Comparison of ENCODE assay signal across 8 cellular contexts in the genomic region with DNA sequence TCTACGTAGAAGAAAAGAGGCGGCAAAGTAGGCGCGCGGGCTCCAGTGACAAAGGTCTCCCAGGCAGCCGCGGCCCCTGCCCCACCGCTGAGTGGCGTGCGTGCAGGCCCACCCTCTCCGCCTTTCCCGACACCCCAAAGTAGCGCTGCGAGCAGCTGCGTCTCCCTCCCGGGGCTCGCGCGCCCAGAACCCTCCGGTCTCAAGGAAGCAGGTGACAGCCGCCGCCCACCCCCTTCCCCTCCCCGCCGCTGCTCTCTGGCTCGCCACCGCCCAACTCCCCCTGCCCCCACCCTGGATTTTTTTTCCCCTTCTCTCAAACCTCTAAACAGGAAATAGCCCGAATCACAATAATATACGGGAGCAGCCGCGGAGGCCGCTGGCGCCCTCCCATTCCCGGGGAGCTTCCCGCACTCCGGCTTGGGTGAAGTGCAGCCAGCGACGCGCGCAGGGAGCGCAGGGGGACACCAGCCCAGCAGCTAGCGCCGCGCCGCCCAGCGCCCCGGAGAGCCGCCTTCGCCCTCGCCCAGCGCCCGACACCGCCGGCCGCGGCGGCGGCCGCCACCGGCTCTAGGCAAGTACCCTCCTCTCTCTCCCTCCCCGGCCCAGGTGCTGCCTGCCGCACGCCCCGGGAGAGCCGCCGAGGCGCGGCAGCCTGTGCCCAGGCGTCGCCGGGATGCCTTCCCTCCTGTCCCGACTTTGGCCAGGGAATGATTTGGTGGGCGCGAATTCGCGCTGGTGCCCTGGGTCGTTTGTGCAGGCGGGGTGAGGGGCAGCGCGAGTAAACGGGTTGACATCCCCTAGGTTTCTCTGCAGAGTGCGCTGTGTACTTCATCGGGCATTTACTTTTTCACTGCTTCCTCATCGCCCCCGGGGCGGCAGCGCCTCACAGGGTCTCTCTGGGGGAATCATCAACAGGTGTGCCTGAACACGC. TPM values are rescaled to one million over a fixed set of nuclear protein-coding genes. Genes with fewer than 3 reads are reported as not detected.
DNase-seq lines count a peak whose midpoint lies in the region; ATAC-seq and TF ChIP-seq lines count a peak whose summit lies in the region.

No MANE protein-coding gene starts in this region.

- no peaks in the 10 kb centered on the region for H3K9me3 Mint-ChIP-seq in activated CD4-positive, alpha-beta T cell treated with anti-CD3 and anti-CD28 coated beads, Interleukin-2, amount 10 ng/mL, durations not matched to agents 24 days and 14 days

- TF ChIP-seq CTCF in epithelial cell of esophagus (IDR thresholded peaks at IDR 0.05; ENCODE audit: insufficient read depth, low read depth, low read length, missing control alignments) (no peak), mucosa of descending colon (IDR thresholded peaks at IDR 0.05) (no peak), suprapubic skin (IDR thresholded peaks at IDR 0.05) (no peak)

- H3K27me3 ChIP-seq in suprapubic skin, result no peaks in the 10 kb centered on the region

- DNase-seq in Right ventricle myocardium inferior (ENCODE audit: missing footprints) (peak; percentile 74), cardiac septum (ENCODE audit: low spot score) (no peak), NCI-H1417 (lab: John Stamatoyannopoulos, UW) (peak; percentile 42 to 96 (median 90)), epithelial cell of esophagus (ENCODE audit: low read depth) (peak; percentile 43), mucosa of descending colon (peak; percentile 81 to 86 (median 85)), suprapubic skin (ENCODE audit: low spot score in 2 of 2) (peak in 1 of 2 donors; percentile 82)
- peak; percentile 77 for DNase-seq in activated CD4-positive, alpha-beta T cell treated with anti-CD3 and anti-CD28 coated beads, Interleukin-2, amount 10 ng/mL, durations not matched to agents 24 days and 14 days

- H3K27me3 Mint-ChIP-seq in activated CD4-positive, alpha-beta T cell treated with anti-CD3 and anti-CD28 coated beads, Interleukin-2, amount 10 ng/mL, durations not matched to agents 24 days and 14 days, result peaks cover 13% of the 10 kb centered on the region

- H3K9me3 ChIP-seq in mucosa of descending colon (no peaks in the 10 kb centered on the region), suprapubic skin (no peaks in the 10 kb centered on the region)

- H3K4me3 Mint-ChIP-seq in activated CD4-positive, alpha-beta T cell treated with anti-CD3 and anti-CD28 coated beads, Interleukin-2, amount 10 ng/mL, durations not matched to agents 24 days and 14 days, result peak overlapping the region; percentile 86

- peaks cover 8% of the 10 kb centered on the region for H3K4me1 Mint-ChIP-seq in activated CD4-positive, alpha-beta T cell treated with anti-CD3 and anti-CD28 coated beads, Interleukin-2, amount 10 ng/mL, durations not matched to agents 24 days and 14 days

- peak overlapping the region; percentile 25 for H3K27ac Mint-ChIP-seq in activated CD4-positive, alpha-beta T cell treated with anti-CD3 and anti-CD28 coated beads, Interleukin-2, amount 10 ng/mL, durations not matched to agents 24 days and 14 days

- H3K4me3 ChIP-seq in epithelial cell of esophagus (ENCODE audit: low read length) (peak overlapping the region; percentile 85), mucosa of descending colon (peak overlapping the region; percentile 73), suprapubic skin (peak overlapping the region; percentile 65)

- 2% methylated on average over 46 of the region's 87 CpGs for WGBS in suprapubic skin

- no peak for TF ChIP-seq POLR2A in suprapubic skin (IDR thresholded peaks at IDR 0.05)

- peak overlapping the region; percentile 90 for H3K27ac ChIP-seq in suprapubic skin

- TF ChIP-seq EP300 in suprapubic skin (IDR thresholded peaks at IDR 0.05), result no peak

- ATAC-seq in Right ventricle myocardium inferior, result peak; percentile 68
- peak; percentile 51 for ATAC-seq in HG02623 (IDR thresholded peaks at IDR 0.05; ENCODE audit: unreplicated experiment)
- peak; percentile 65 for ATAC-seq in mucosa of descending colon

- H3K4me1 ChIP-seq in mucosa of descending colon (ENCODE audit: low read depth), result no peaks in the 10 kb centered on the region
- peaks cover 26% of the 10 kb centered on the region for H3K4me1 ChIP-seq in suprapubic skin

- H3K36me3 ChIP-seq in mucosa of descending colon (ENCODE audit: low read depth) (no peaks in the 10 kb centered on the region), suprapubic skin (no peaks in the 10 kb centered on the region)

- H3K36me3 Mint-ChIP-seq in activated CD4-positive, alpha-beta T cell treated with anti-CD3 and anti-CD28 coated beads, Interleukin-2, amount 10 ng/mL, durations not matched to agents 24 days and 14 days (ENCODE audit: low read depth), result peaks cover 4% of the 10 kb centered on the region

- intact Hi-C loops in Right ventricle myocardium inferior (cut with DNase I), result loop anchor here (2.0 to 5.0 kb wide), 2 partner anchors 56 to 67 kb away; no protein-coding TSS in a partner anchor
- intact Hi-C loops in cardiac septum (cut with DNase I), result loop anchor here (5.0 kb wide), 1 partner anchor 34 kb away; no protein-coding TSS in a partner anchor
- intact Hi-C loops in activated CD4-positive, alpha-beta T cell treated with anti-CD3 and anti-CD28 coated beads, Interleukin-2, amount 10 ng/mL, durations not matched to agents 24 days and 14 days (cut with micrococcal nuclease), result loop anchor here (1.0 to 5.0 kb wide), 4 partner anchors 9 to 85 kb away; no protein-coding TSS in a partner anchor
- intact Hi-C loops in mucosa of descending colon (cut with DNase I, micrococcal nuclease), result no loop called here

RNA-seq across cellular contexts. Expression of a gene that starts 52.7 kb away (rescaled TPM):
- total RNA-seq in Right ventricle myocardium inferior (110 TPM), cardiac septum (67.0 TPM), mucosa of descending colon (100 to 1,000 TPM in 2 of 3 donors, 10 to 100 TPM in 1; 81.1 to 172 (median 124) TPM), suprapubic skin (100 to 1,000 TPM in 3 of 4 donors, 10 to 100 TPM in 1; 96.3 to 240 (median 117) TPM)
- 18.0 and 19.4 TPM in 2 replicates for total RNA-seq in activated CD4-positive, alpha-beta T cell treated with anti-CD3 and anti-CD28 coated beads, Interleukin-2, amount 10 ng/mL, durations not matched to agents 24 days and 14 days

Comparison
In these comparisons a context has a peak if more than half of its experiments do, and no peak if none do; other contexts are left out.
1. intact Hi-C loops: an anchor here in Right ventricle myocardium inferior (2.0 to 5.0 kb wide), cardiac septum (5.0 kb wide) and activated CD4-positive, alpha-beta T cell treated with anti-CD3 and anti-CD28 coated beads, Interleukin-2, amount 10 ng/mL, durations not matched to agents 24 days and 14 days (1.0 to 5.0 kb wide); none called in mucosa of descending colon.